In genomic region chr5:154446183-154447073, GRCh38 we compare ENCODE assay signal across 8 cellular contexts. TPM values are rescaled to one million over a fixed set of nuclear protein-coding genes. Genes with fewer than 3 reads are reported as not detected.
DNase-seq lines count a peak whose midpoint lies in the region; ATAC-seq and TF ChIP-seq lines count a peak whose summit lies in the region.

No MANE protein-coding gene starts in this region.

- H3K27me3 ChIP-seq in AG04450 (ENCODE audit: control insufficient read depth, insufficient read depth, low read length) (no peaks in the 10 kb centered on the region), sigmoid colon (no peaks in the 10 kb centered on the region)

- H3K27me3 Mint-ChIP-seq in brain = peaks cover 4% of the 10 kb centered on the region

- peaks cover 18% of the 10 kb centered on the region for H3K36me3 Mint-ChIP-seq in brain

- ATAC-seq in GM19023 (IDR thresholded peaks at IDR 0.05; ENCODE audit: unreplicated experiment) (peak; percentile 22), HG03342 (IDR thresholded peaks at IDR 0.05; ENCODE audit: unreplicated experiment) (peak; percentile 26)

- no peak for TF ChIP-seq EP300 in sigmoid colon (IDR thresholded peaks at IDR 0.05)

- H3K9me3 Mint-ChIP-seq in brain = no peaks in the 10 kb centered on the region

- intact Hi-C loops in sigmoid colon (cut with DNase I) = loop anchor here (10.0 kb wide), 2 partner anchors 308 to 408 kb away; partner anchors contain the start of genes CNOT8, FAXDC2 and LARP1

- TF ChIP-seq POLR2A in sigmoid colon (IDR thresholded peaks at IDR 0.05) = peak in 1 of 2 donors; percentile 15

- peak overlapping the region; percentile 69 to 94 (median 91) for H3K27ac Mint-ChIP-seq in brain

- no peak for TF ChIP-seq CTCF in AG04450 (IDR thresholded peaks at IDR 0.05; ENCODE audit: low read depth, low read length)
- no peak for TF ChIP-seq CTCF in brain (conservative IDR thresholded peaks at IDR 0.05)
- TF ChIP-seq CTCF in sigmoid colon (IDR thresholded peaks at IDR 0.05) = no peak

- peaks cover 0 to 41% (median 33%) of the 10 kb centered on the region in 4 donors for H3K4me1 ChIP-seq in sigmoid colon

- H3K27ac ChIP-seq in AG04450 (ENCODE audit: low read depth, low read length) (peak overlapping the region; percentile 31), sigmoid colon (peak overlapping the region; percentile 90 to 93 (median 92))

- no peaks in the 10 kb centered on the region for H3K9me3 ChIP-seq in AG04450 (ENCODE audit: control insufficient read depth, insufficient read depth, low read length)
- H3K9me3 ChIP-seq in iPS-18c (ENCODE audit: control insufficient read depth, insufficient read depth, low read length) = no peaks in the 10 kb centered on the region
- no peaks in the 10 kb centered on the region for H3K9me3 ChIP-seq in sigmoid colon

- peaks cover 0 to 24% (median 5%) of the 10 kb centered on the region in 4 donors for H3K36me3 ChIP-seq in sigmoid colon

- H3K4me1 Mint-ChIP-seq in brain = peaks cover 56% of the 10 kb centered on the region

- 0 to 1% methylated on average over 88 of the region's 88 CpGs for WGBS in sigmoid colon, 2 donors

- peak overlapping the region; percentile 94 to 97 (median 96) for H3K4me3 Mint-ChIP-seq in brain

- POLR2A ChIA-PET in AG04450 (lab: Yijun Ruan, JAX) = interaction anchor here (0.6 kb wide), 2 partner anchors 32 to 226 kb away, joined by 3 read pairs; no protein-coding TSS in a partner anchor

- peak overlapping the region; percentile 67 for H3K4me3 ChIP-seq in AG04450 (ENCODE audit: low read depth, low read length)
- peak overlapping the region; percentile 97 for H3K4me3 ChIP-seq in iPS-18c (ENCODE audit: insufficient read depth, low read depth, low read length)
- peak overlapping the region; percentile 77 to 94 (median 84) for H3K4me3 ChIP-seq in sigmoid colon

- DNase-seq in AG04450 (ENCODE audit: low read depth, low spot score) = no peak
- DNase-seq in T-helper 2 cell = peak; percentile 19 to 38 (median 29)
- peak; percentile 83 for DNase-seq in sigmoid colon
- DNase-seq in NK-92 (lab: John Stamatoyannopoulos, UW; ENCODE audit: unreplicated experiment) = no peak

- CTCF ChIA-PET in AG04450 (lab: Charles Lee) = interaction anchor here (1.0 to 2.0 kb wide), 4 partner anchors 17 to 374 kb away, joined by 3 to 6 read pairs (median 4); no protein-coding TSS in a partner anchor

RNA-seq across cellular contexts. Expression of gene SAP30L, which starts 0.6 kb away (rescaled TPM):
- 36.5 and 51.9 TPM in 2 replicates for polyA plus RNA-seq in AG04450 (2011; rRNA removed)
- polyA minus RNA-seq in AG04450 (2011; rRNA and poly(A)+ RNA removed) = 14.4 and 18.6 TPM in 2 replicates
- polyA plus RNA-seq in brain (ENCODE audit: insufficient read depth, low read depth, low replicate concordance) = 25.3 TPM
- 10 to 100 TPM; 36.0 to 51.7 (median 42.9) TPM for total RNA-seq in sigmoid colon
- 10 to 100 TPM; 17.8 to 27.6 (median 24.5) TPM for polyA plus RNA-seq in sigmoid colon

RNA-seq across cellular contexts. Expression of gene HAND1, which starts 31.6 kb away (rescaled TPM):
- polyA plus RNA-seq in AG04450 (2011; rRNA removed) = not detected in 2 replicates
- not detected in 2 replicates for polyA minus RNA-seq in AG04450 (2011; rRNA and poly(A)+ RNA removed)
- polyA plus RNA-seq in brain (ENCODE audit: insufficient read depth, low read depth, low replicate concordance) = not detected
- 10 to 100 TPM; 45.6 to 69.2 (median 48.9) TPM for total RNA-seq in sigmoid colon
- polyA plus RNA-seq in sigmoid colon = 1 to 10 TPM in 2 of 3 donors, not detected in 1; 2.4 to 6.8 TPM

Comparison
In these comparisons a context has a peak if more than half of its experiments do, and no peak if none do; other contexts are left out.
1. DNase-seq: peak in T-helper 2 cell (5 of 5) and sigmoid colon (single experiment); none in AG04450 (single experiment) and NK-92 (single experiment).
2. Peak in every context shown above with its lines, with median percentiles within 50 percentile points of each other: H3K4me3 ChIP-seq.